17 cellular contexts compared by ENCODE assay signal in genomic region chr2:42281682-42282081, GRCh38.
A peak's percentile ranks its signal among the peaks of the same experiment; 100 is the strongest.
DNase-seq lines count a peak whose midpoint lies in the region; ATAC-seq and TF ChIP-seq lines count a peak whose summit lies in the region.
"Had no signal": no experiment of that assay in that cellular context is flagged by ENCODE, and none has a peak within 500 bp of the region (broad histone marks: within the 10 kb centered on the region; RNA-seq: fewer than 3 reads in every experiment).

No MANE protein-coding gene starts in this region.

- H3K4me3 ChIP-seq in CD4-positive, CD25-positive, alpha-beta regulatory T cell (ENCODE audit: low read depth, low read length) = no peak overlapping the region
- no peak overlapping the region for H3K4me3 ChIP-seq in CD8-positive, alpha-beta memory T cell (ENCODE audit: low read length)
- no peak overlapping the region for H3K4me3 ChIP-seq in H7 (ENCODE audit: insufficient read depth, low read depth, low read length)
- H3K4me3 ChIP-seq: MG63, PC-9, SJSA1 had no signal

- H3K36me3 ChIP-seq in CD4-positive, CD25-positive, alpha-beta regulatory T cell (ENCODE audit: control insufficient read depth, insufficient read depth, low read length) = peaks cover 71% of the 10 kb centered on the region
- peaks cover 28% of the 10 kb centered on the region for H3K36me3 ChIP-seq in CD8-positive, alpha-beta memory T cell (ENCODE audit: insufficient read depth, low read length)
- H3K36me3 ChIP-seq in H7 (replicated peaks; ENCODE audit: control insufficient read depth, insufficient read depth, low read length) = peaks cover 4% of the 10 kb centered on the region
- H3K36me3 ChIP-seq: MG63 had no signal

- H3K4me3 Mint-ChIP-seq in CD4-positive, CD25-positive, alpha-beta regulatory T cell = peak overlapping the region in 1 of 4 donors; percentile 91
- no peak overlapping the region for H3K4me3 Mint-ChIP-seq in CD8-positive, alpha-beta memory T cell
- H3K4me3 Mint-ChIP-seq in activated CD8-positive, alpha-beta T cell treated with anti-CD3 and anti-CD28 coated beads for 36 hours = no peak overlapping the region
- H3K4me3 Mint-ChIP-seq in mesothelial cell of epicardium = no peak overlapping the region
- H3K4me3 Mint-ChIP-seq in activated CD8-positive, alpha-beta memory T cell treated with anti-CD3 and anti-CD28 coated beads, Interleukin-2, amount 10 ng/mL, durations not matched to agents 7 days and 5 days = no peak overlapping the region
- H3K4me3 Mint-ChIP-seq: CD8-positive, alpha-beta T cell had no signal

- H3K9me3 ChIP-seq in CD4-positive, CD25-positive, alpha-beta regulatory T cell (ENCODE audit: control insufficient read depth in 2 of 2, low read length in 2 of 2) = no peaks in the 10 kb centered on the region
- H3K9me3 ChIP-seq in CD8-positive, alpha-beta memory T cell (ENCODE audit: low read length) = no peaks in the 10 kb centered on the region
- H3K9me3 ChIP-seq: BE2C, MG63, SJSA1 had no signal

- H3K9me3 Mint-ChIP-seq in CD4-positive, CD25-positive, alpha-beta regulatory T cell = peaks cover 0 to 1% (median 0%) of the 10 kb centered on the region in 7 donors
- H3K9me3 Mint-ChIP-seq in CD8-positive, alpha-beta memory T cell = no peaks in the 10 kb centered on the region
- no peaks in the 10 kb centered on the region for H3K9me3 Mint-ChIP-seq in activated CD8-positive, alpha-beta T cell treated with anti-CD3 and anti-CD28 coated beads for 36 hours
- H3K9me3 Mint-ChIP-seq in mesothelial cell of epicardium = no peaks in the 10 kb centered on the region
- no peaks in the 10 kb centered on the region for H3K9me3 Mint-ChIP-seq in activated CD8-positive, alpha-beta memory T cell treated with anti-CD3 and anti-CD28 coated beads, Interleukin-2, amount 10 ng/mL, durations not matched to agents 7 days and 5 days (ENCODE audit: low read depth)
- H3K9me3 Mint-ChIP-seq: CD8-positive, alpha-beta T cell had no signal

- H3K27me3 Mint-ChIP-seq in CD4-positive, CD25-positive, alpha-beta regulatory T cell = no peaks in the 10 kb centered on the region
- H3K27me3 Mint-ChIP-seq in CD8-positive, alpha-beta memory T cell = no peaks in the 10 kb centered on the region
- no peaks in the 10 kb centered on the region for H3K27me3 Mint-ChIP-seq in activated CD8-positive, alpha-beta T cell treated with anti-CD3 and anti-CD28 coated beads for 36 hours
- H3K27me3 Mint-ChIP-seq in mesothelial cell of epicardium (ENCODE audit: low read depth) = no peaks in the 10 kb centered on the region
- no peaks in the 10 kb centered on the region for H3K27me3 Mint-ChIP-seq in activated CD8-positive, alpha-beta memory T cell treated with anti-CD3 and anti-CD28 coated beads, Interleukin-2, amount 10 ng/mL, durations not matched to agents 7 days and 5 days

- H3K27ac ChIP-seq in CD4-positive, CD25-positive, alpha-beta regulatory T cell (ENCODE audit: insufficient read depth, low read length, poor library complexity, severe bottlenecking) = no peak overlapping the region
- H3K27ac ChIP-seq in CD8-positive, alpha-beta memory T cell (ENCODE audit: low read depth, low read length) = no peak overlapping the region
- H3K27ac ChIP-seq: PC-9, SJSA1 had no signal

- H3K4me1 Mint-ChIP-seq in CD4-positive, CD25-positive, alpha-beta regulatory T cell = peaks cover 14 to 24% (median 18%) of the 10 kb centered on the region in 4 donors
- peaks cover 13 to 31% (median 24%) of the 10 kb centered on the region in 3 donors for H3K4me1 Mint-ChIP-seq in CD8-positive, alpha-beta memory T cell
- peaks cover 9% of the 10 kb centered on the region for H3K4me1 Mint-ChIP-seq in activated CD8-positive, alpha-beta T cell treated with anti-CD3 and anti-CD28 coated beads for 36 hours (ENCODE audit: low read depth)
- H3K4me1 Mint-ChIP-seq in mesothelial cell of epicardium = peaks cover 12% of the 10 kb centered on the region
- H3K4me1 Mint-ChIP-seq in activated CD8-positive, alpha-beta memory T cell treated with anti-CD3 and anti-CD28 coated beads, Interleukin-2, amount 10 ng/mL, durations not matched to agents 7 days and 5 days = peaks cover 12% of the 10 kb centered on the region

- POLR2A ChIA-PET in CD8-positive, alpha-beta memory T cell (lab: Charles Lee) = no interaction called here
- POLR2A ChIA-PET in activated CD8-positive, alpha-beta T cell treated with anti-CD3 and anti-CD28 coated beads for 36 hours (lab: Charles Lee) = no interaction called here

- ATAC-seq in CD4-positive, CD25-positive, alpha-beta regulatory T cell (ENCODE audit: low read depth in 2 of 2) = no peak
- ATAC-seq in activated CD8-positive, alpha-beta T cell treated with anti-CD3 and anti-CD28 coated beads for 36 hours = no peak
- ATAC-seq in activated CD8-positive, alpha-beta memory T cell treated with anti-CD3 and anti-CD28 coated beads, Interleukin-2, amount 10 ng/mL, durations not matched to agents 7 days and 5 days = no peak
- ATAC-seq: CD8-positive, alpha-beta T cell had no signal

- peaks cover 51% of the 10 kb centered on the region for H3K36me3 Mint-ChIP-seq in CD4-positive, CD25-positive, alpha-beta regulatory T cell
- peaks cover 20 to 79% (median 34%) of the 10 kb centered on the region in 3 donors for H3K36me3 Mint-ChIP-seq in CD8-positive, alpha-beta memory T cell
- peaks cover 21% of the 10 kb centered on the region for H3K36me3 Mint-ChIP-seq in activated CD8-positive, alpha-beta T cell treated with anti-CD3 and anti-CD28 coated beads for 36 hours (ENCODE audit: low read depth)
- H3K36me3 Mint-ChIP-seq in mesothelial cell of epicardium = peaks cover 25% of the 10 kb centered on the region
- H3K36me3 Mint-ChIP-seq in activated CD8-positive, alpha-beta memory T cell treated with anti-CD3 and anti-CD28 coated beads, Interleukin-2, amount 10 ng/mL, durations not matched to agents 7 days and 5 days = peaks cover 35% of the 10 kb centered on the region

- intact Hi-C loops in activated CD8-positive, alpha-beta T cell treated with anti-CD3 and anti-CD28 coated beads for 36 hours (cut with micrococcal nuclease) = no loop called here

- DNase-seq in CD4-positive, CD25-positive, alpha-beta regulatory T cell = no peak
- no peak for DNase-seq in CD8-positive, alpha-beta memory T cell
- DNase-seq in activated CD8-positive, alpha-beta T cell treated with anti-CD3 and anti-CD28 coated beads for 36 hours = no peak
- no peak for DNase-seq in mesothelial cell of epicardium (ENCODE audit: low spot score in 2 of 2, unreplicated experiment in 2 of 2)
- no peak for DNase-seq in activated CD8-positive, alpha-beta memory T cell treated with anti-CD3 and anti-CD28 coated beads, Interleukin-2, amount 10 ng/mL, durations not matched to agents 7 days and 5 days
- DNase-seq in H7 = no peak
- no peak for DNase-seq in GF-D8 (lab: John Stamatoyannopoulos, UW)
- no peak for DNase-seq in EL
- DNase-seq: BE2C; CD8-positive, alpha-beta T cell; Karpas-422; MG63; NCI-H1092 treated with DMSO at 0.1 percent for 48 hours; NCI-H2081 treated with DMSO at 0.1 percent for 48 hours; NCI-H510A treated with DMSO at 0.1 percent for 48 hours; PC-9 had no signal

- H3K27me3 ChIP-seq in CD4-positive, CD25-positive, alpha-beta regulatory T cell (ENCODE audit: control insufficient read depth, insufficient read depth, low read length) = no peaks in the 10 kb centered on the region
- H3K27me3 ChIP-seq in CD8-positive, alpha-beta memory T cell (ENCODE audit: insufficient read depth, low read length, poor library complexity, severe bottlenecking) = no peaks in the 10 kb centered on the region
- H3K27me3 ChIP-seq in H7 (ENCODE audit: control insufficient read depth, insufficient read depth, low read length) = no peaks in the 10 kb centered on the region
- H3K27me3 ChIP-seq: BE2C, MG63, SJSA1 had no signal

- CTCF ChIA-PET in CD8-positive, alpha-beta memory T cell (lab: Charles Lee) = no interaction called here
- CTCF ChIA-PET in activated CD8-positive, alpha-beta T cell treated with anti-CD3 and anti-CD28 coated beads for 36 hours (lab: Charles Lee) = no interaction called here
- CTCF ChIA-PET in activated CD8-positive, alpha-beta memory T cell treated with anti-CD3 and anti-CD28 coated beads, Interleukin-2, amount 10 ng/mL, durations not matched to agents 7 days and 5 days (lab: Charles Lee) = no interaction called here

- H3K4me1 ChIP-seq in CD4-positive, CD25-positive, alpha-beta regulatory T cell (ENCODE audit: control insufficient read depth, insufficient read depth, low read length, poor library complexity, severe bottlenecking) = peaks cover 7% of the 10 kb centered on the region
- H3K4me1 ChIP-seq in CD8-positive, alpha-beta memory T cell (ENCODE audit: insufficient read depth, low read length) = peaks cover 8% of the 10 kb centered on the region
- H3K4me1 ChIP-seq: BE2C, SJSA1 had no signal

- no peak for TF ChIP-seq CTCF in activated CD8-positive, alpha-beta T cell treated with anti-CD3 and anti-CD28 coated beads for 36 hours (IDR thresholded peaks at IDR 0.05)
- no peak for TF ChIP-seq CTCF in mesothelial cell of epicardium (IDR thresholded peaks at IDR 0.05; ENCODE audit: unreplicated experiment)

- H3K27ac Mint-ChIP-seq in CD4-positive, CD25-positive, alpha-beta regulatory T cell = peak overlapping the region in 2 of 3 donors; percentile 48 to 49
- peak overlapping the region in 5 of 8 donors; percentile 17 to 92 (median 52) for H3K27ac Mint-ChIP-seq in CD8-positive, alpha-beta memory T cell
- peak overlapping the region; percentile 16 for H3K27ac Mint-ChIP-seq in activated CD8-positive, alpha-beta T cell treated with anti-CD3 and anti-CD28 coated beads for 36 hours
- peak overlapping the region; percentile 0 for H3K27ac Mint-ChIP-seq in mesothelial cell of epicardium
- no peak overlapping the region for H3K27ac Mint-ChIP-seq in activated CD8-positive, alpha-beta memory T cell treated with anti-CD3 and anti-CD28 coated beads, Interleukin-2, amount 10 ng/mL, durations not matched to agents 7 days and 5 days
- H3K27ac Mint-ChIP-seq: CD8-positive, alpha-beta T cell had no signal
